In the genomic region with DNA sequence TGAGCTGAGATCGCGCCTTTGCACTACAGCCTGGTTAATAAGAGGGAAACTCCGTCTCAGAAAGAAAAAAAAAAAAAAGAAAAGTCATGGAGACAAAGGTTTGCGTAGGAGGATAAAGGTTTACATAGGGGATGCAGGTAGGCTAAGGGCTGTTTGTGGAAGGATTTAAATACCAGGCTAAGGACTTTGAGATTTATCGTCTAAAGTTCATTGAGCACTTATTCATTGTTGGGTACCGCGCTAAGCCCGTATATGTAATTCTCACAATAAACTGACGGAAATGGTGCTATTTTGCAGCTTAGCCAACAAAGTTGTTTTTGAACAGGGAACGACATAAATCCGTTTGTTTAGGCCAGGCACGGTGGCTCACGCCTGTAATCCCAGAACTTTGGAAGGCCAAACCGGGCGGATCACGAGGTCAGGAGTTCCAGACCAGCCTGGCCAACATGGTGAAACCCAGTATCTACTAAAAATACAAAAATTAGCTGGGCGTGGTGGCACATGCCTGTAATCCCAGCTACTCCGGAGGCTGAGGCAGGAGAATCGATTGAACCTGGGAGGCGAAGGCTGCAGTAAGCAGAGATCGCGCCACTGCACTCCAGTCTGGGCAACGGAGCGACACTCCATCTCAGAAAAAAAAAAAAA, we compare ENCODE assay signal across 8 cellular contexts. TPM values are rescaled to one million over a fixed set of nuclear protein-coding genes. Genes with fewer than 3 reads are reported as not detected.
A peak's percentile ranks its signal among the peaks of the same experiment; 100 is the strongest.
DNase-seq lines count a peak whose midpoint lies in the region; ATAC-seq and TF ChIP-seq lines count a peak whose summit lies in the region.
"Not testable (repeated sequence)": the region's sequence is repeated elsewhere in the genome, so short reads cannot be mapped to it uniquely, and the experiment has no call there.

No MANE protein-coding gene starts in this region.

- H3K4me3 Mint-ChIP-seq in activated T-cell treated with anti-CD3 and anti-CD28 coated beads, Interleukin-2, amount 50 U/mL, for 24 hours = peak overlapping the region; percentile 73
- H3K4me3 Mint-ChIP-seq in MCF 10A (ENCODE audit: unreplicated experiment) (peak overlapping the region; percentile 98), naive B cell (peak overlapping the region; percentile 77 to 100 (median 96))

- not testable (repeated sequence) for H3K27me3 Mint-ChIP-seq in activated T-cell treated with anti-CD3 and anti-CD28 coated beads, Interleukin-2, amount 50 U/mL, for 24 hours; MCF 10A (ENCODE audit: insufficient read depth, unreplicated experiment); naive B cell

- CTCF ChIA-PET in Panc1 (lab: Charles Lee) = not testable (repeated sequence)
- CTCF ChIA-PET in MCF 10A (lab: Yijun Ruan, JAX) = interaction anchor here (1.1 kb wide), 1 partner anchor 12 kb away, joined by 5 read pairs; no protein-coding TSS in a partner anchor

- peaks cover 24% of the 10 kb centered on the region for H3K4me1 Mint-ChIP-seq in activated T-cell treated with anti-CD3 and anti-CD28 coated beads, Interleukin-2, amount 50 U/mL, for 24 hours (ENCODE audit: low read depth)
- H3K4me1 Mint-ChIP-seq in MCF 10A (ENCODE audit: insufficient read depth, unreplicated experiment) = peaks cover 14% of the 10 kb centered on the region
- H3K4me1 Mint-ChIP-seq in naive B cell = peaks cover 23 to 44% (median 39%) of the 10 kb centered on the region in 3 donors

- not testable (repeated sequence) for ATAC-seq in Panc1; heart right ventricle; naive B cell (ENCODE audit: low read depth in 2 of 2); upper lobe of right lung

- not testable (repeated sequence) for TF ChIP-seq EP300 in sigmoid colon (IDR thresholded peaks at IDR 0.05)

- peak overlapping the region; percentile 66 for H3K4me3 ChIP-seq in GM23248
- H3K4me3 ChIP-seq in Panc1 (ENCODE audit: low read depth in 2 of 2, low read length in 2 of 2) = not testable (repeated sequence)
- H3K4me3 ChIP-seq in heart right ventricle = peak overlapping the region in 3 of 10 donors; percentile 64 to 98 (median 84)
- peak overlapping the region in 3 of 4 donors; percentile 74 to 99 (median 93) for H3K4me3 ChIP-seq in sigmoid colon
- peak overlapping the region; percentile 74 for H3K4me3 ChIP-seq in upper lobe of right lung

- not testable (repeated sequence) for H3K36me3 ChIP-seq in GM23248 (ENCODE audit: low read depth); Panc1 (ENCODE audit: control insufficient read depth, insufficient read depth, low read length); heart right ventricle; sigmoid colon; upper lobe of right lung

- peak overlapping the region; percentile 89 for H3K4me2 ChIP-seq in GM23248 (ENCODE audit: unreplicated experiment)

- in situ Hi-C loops in GM23248 (cut with MboI); Panc1 (cut with HindIII; ENCODE audit: low pct_unique_long_range_greater_than_20kb, low sequenced_read_pairs): not testable (repeated sequence)

- POLR2A ChIA-PET in Panc1 (lab: Charles Lee) = interaction anchor here (0.7 kb wide), 1 partner anchor 799 kb away, joined by 5 read pairs; no protein-coding TSS in a partner anchor
- POLR2A ChIA-PET in MCF 10A (lab: Yijun Ruan, JAX) = interaction anchor here (0.6 to 1.9 kb wide), 4 partner anchors 9 to 61 kb away, joined by 3 to 7 read pairs (median 6); a partner anchor contains a TSS

- peak overlapping the region; percentile 97 for H2AFZ ChIP-seq in GM23248

- intact Hi-C loops in Panc1 (cut with micrococcal nuclease; ENCODE audit: unreplicated experiment) (loop anchor here (10.0 kb wide), 1 partner anchor 117 kb away; no protein-coding TSS in a partner anchor), MCF 10A (cut with micrococcal nuclease) (loop anchor here (5.0 kb wide), 1 partner anchor 114 kb away; no protein-coding TSS in a partner anchor), heart right ventricle (cut with DNase I) (loop anchor here in 3 of 10 donors (2.0 to 10.0 kb wide), 4 partner anchors 59 to 117 kb away; a partner anchor contains a TSS), sigmoid colon (cut with DNase I) (loop anchor here (2.0 to 5.0 kb wide), 4 partner anchors 45 to 723 kb away; a partner anchor contains a TSS)
- intact Hi-C loops in upper lobe of right lung (cut with DNase I) = not testable (repeated sequence)

- peaks cover 27% of the 10 kb centered on the region for H3F3A ChIP-seq in GM23248 (ENCODE audit: insufficient read depth)

- 71 to 72% methylated on average over 24 of the region's 24 CpGs for whole genome bisulfite sequencing in GM23248 (ENCODE audit: low coverage in 1 of 2, low lambda C conversion rate in 2 of 2, missing lambda C conversion rate in 2 of 2), 2 experiments
- WGBS in heart right ventricle, 2 donors = 89 to 90% methylated on average over 24 of the region's 24 CpGs
- WGBS in sigmoid colon, 2 donors = 82 to 87% methylated on average over 24 of the region's 24 CpGs

- not testable (repeated sequence) for DNase-seq in GM23248; Panc1 (ENCODE audit: low read depth, low spot score); activated T-cell treated with anti-CD3 and anti-CD28 coated beads, Interleukin-2, amount 50 U/mL, for 24 hours; MCF 10A (ENCODE audit: unreplicated experiment); heart right ventricle; naive B cell; sigmoid colon; upper lobe of right lung

- H3K9me2 ChIP-seq in GM23248 (ENCODE audit: insufficient read depth) = not testable (repeated sequence)

- peaks cover 12% of the 10 kb centered on the region for H4K20me1 ChIP-seq in GM23248 (ENCODE audit: insufficient read depth)

- peaks cover 34% of the 10 kb centered on the region for H3K79me2 ChIP-seq in GM23248 (ENCODE audit: insufficient read depth)

- H3K4me1 ChIP-seq in GM23248 (ENCODE audit: insufficient read depth) (peaks cover 22% of the 10 kb centered on the region), heart right ventricle (peaks cover 0 to 32% (median 25%) of the 10 kb centered on the region in 9 donors), sigmoid colon (peaks cover 0 to 29% (median 21%) of the 10 kb centered on the region in 4 donors), upper lobe of right lung (peaks cover 17% of the 10 kb centered on the region)
- H3K4me1 ChIP-seq in Panc1 (ENCODE audit: control insufficient read depth, insufficient read depth, low read length) = not testable (repeated sequence)

- H3K27ac ChIP-seq in GM23248 (peak overlapping the region; percentile 99), Panc1 (ENCODE audit: low read length) (peak overlapping the region; percentile 62; the same call in 1 of the 2 replicates), heart right ventricle (peak overlapping the region in 8 of 10 donors; percentile 51 to 100 (median 100)), sigmoid colon (peak overlapping the region; percentile 95 to 100 (median 100)), upper lobe of right lung (peak overlapping the region; percentile 99)

- TF ChIP-seq CTCF in Panc1 (IDR thresholded peaks at IDR 0.05); MCF 10A (IDR thresholded peaks at IDR 0.05; ENCODE audit: unreplicated experiment); heart right ventricle (IDR thresholded peaks at IDR 0.05); sigmoid colon (IDR thresholded peaks at IDR 0.05); upper lobe of right lung (IDR thresholded peaks at IDR 0.05): not testable (repeated sequence)

- not testable (repeated sequence) for TF ChIP-seq POLR2A in sigmoid colon (IDR thresholded peaks at IDR 0.05)

- H3K9me3 ChIP-seq in GM23248 (ENCODE audit: low read depth); Panc1 (ENCODE audit: control insufficient read depth, insufficient read depth, low read depth, low read length); heart right ventricle; sigmoid colon; upper lobe of right lung: not testable (repeated sequence)

- H3K27me3 ChIP-seq in GM23248 (replicated peaks; ENCODE audit: insufficient read depth); Panc1 (ENCODE audit: control insufficient read depth, insufficient read depth, low read length); heart right ventricle; sigmoid colon; upper lobe of right lung: not testable (repeated sequence)

- H3K9me3 Mint-ChIP-seq in activated T-cell treated with anti-CD3 and anti-CD28 coated beads, Interleukin-2, amount 50 U/mL, for 24 hours; MCF 10A (ENCODE audit: unreplicated experiment); naive B cell: not testable (repeated sequence)

- H3K27ac Mint-ChIP-seq in activated T-cell treated with anti-CD3 and anti-CD28 coated beads, Interleukin-2, amount 50 U/mL, for 24 hours; MCF 10A (ENCODE audit: low read depth, unreplicated experiment): not testable (repeated sequence)
- H3K27ac Mint-ChIP-seq in naive B cell = peak overlapping the region in 5 of 6 donors; percentile 42 to 100 (median 82)

- peaks cover 34% of the 10 kb centered on the region for H3K36me3 Mint-ChIP-seq in activated T-cell treated with anti-CD3 and anti-CD28 coated beads, Interleukin-2, amount 50 U/mL, for 24 hours (ENCODE audit: low read depth)
- H3K36me3 Mint-ChIP-seq in MCF 10A (ENCODE audit: insufficient read depth, unreplicated experiment) (peaks cover 18% of the 10 kb centered on the region), naive B cell (peaks cover 0 to 11% of the 10 kb centered on the region in 2 donors)

- H3K9ac ChIP-seq in GM23248 = peak overlapping the region; percentile 99

- not testable (repeated sequence) for BruUV-seq in Panc1 (replicated peaks; lab: Mats Ljungman, UMichigan); MCF 10A (replicated peaks; lab: Mats Ljungman, UMichigan)

RNA-seq across cellular contexts. Expression of a gene that starts 1.1 kb away (rescaled TPM):
- 302 and 388 TPM in 2 replicates for total RNA-seq in GM23248 (2014; rRNA removed; shearing (Covaris generic))
- polyA plus RNA-seq in GM23248 (2016; fragmentation: Nextera tagmentation; extraction: Ambion mirVana) (357 and 358 TPM in 2 replicates), heart right ventricle (100 to 1,000 TPM; 119 to 280 TPM), naive B cell (ENCODE audit: low read depth in 6 of 6) (100 to 1,000 TPM; 213 to 250 (median 243) TPM), sigmoid colon (100 to 1,000 TPM; 245 to 318 (median 253) TPM)
- total RNA-seq in Panc1 (2021; ENCODE audit: unreplicated experiment) (360 TPM), MCF 10A (2022) (264 and 279 TPM in 2 replicates), heart right ventricle (100 to 1,000 TPM; 317 to 399 (median 365) TPM), sigmoid colon (100 to 1,000 TPM; 269 to 500 (median 408) TPM), upper lobe of right lung (261 TPM)
- 283 TPM for polyA plus RNA-seq in Panc1 (2012; ENCODE audit: insufficient read length)
